Comparison of ENCODE assay signal across 1 cellular context in genomic region chr3:33936171-33936920, GRCh38.
TF ChIP-seq lines count a peak whose summit lies in the region.

No MANE protein-coding gene starts in this region.

TF ChIP-seq in K562, 482 proteins besides CTCF, POLR2A, EP300 and RAD21 (continued from another document and continues in another):
- no peak for TF ChIP-seq ARID4B (CRISPR knock-in tag; IDR thresholded peaks at IDR 0.05)
- TF ChIP-seq GTF2F1 (IDR thresholded peaks at IDR 0.05; ENCODE audit: low read depth, low read length), result no peak
- no peak for TF ChIP-seq SIN3B (IDR thresholded peaks at IDR 0.05; ENCODE audit: low read depth)
- peak; percentile 59; the same call in 1 of the 2 replicates for TF ChIP-seq ATF7 (IDR thresholded peaks at IDR 0.05)
- no peak for TF ChIP-seq ELF2 (CRISPR knock-in tag; IDR thresholded peaks at IDR 0.05)
- TF ChIP-seq XRCC4 (IDR thresholded peaks at IDR 0.05; ENCODE audit: extremely low read depth, insufficient read depth, insufficient read length), result no peak
- TF ChIP-seq ZKSCAN3 (CRISPR knock-in tag; IDR thresholded peaks at IDR 0.05), result no peak
- no peak for TF ChIP-seq RBM15 (IDR thresholded peaks at IDR 0.05; ENCODE audit: insufficient read depth, low read length)
- TF ChIP-seq CREB5 (CRISPR knock-in tag; IDR thresholded peaks at IDR 0.05), result no peak
- no peak for TF ChIP-seq TEAD2 (tag; IDR thresholded peaks at IDR 0.05)
- no peak for TF ChIP-seq SAFB2 (IDR thresholded peaks at IDR 0.05; ENCODE audit: borderline replicate concordance, low read depth, low read length, severe bottlenecking)
- no peak for TF ChIP-seq POLR2H (tag; IDR thresholded peaks at IDR 0.05; ENCODE audit: low read depth)
- no peak for TF ChIP-seq CHD1 (IDR thresholded peaks at IDR 0.05; ENCODE audit: low read length)
- TF ChIP-seq ZNF561 (CRISPR knock-in tag; conservative IDR thresholded peaks at IDR 0.05), result no peak
- TF ChIP-seq DPF2 (IDR thresholded peaks at IDR 0.05), result peak; percentile 89
- TF ChIP-seq MXI1 (IDR thresholded peaks at IDR 0.05; ENCODE audit: low read depth, low read length), result no peak
- no peak for TF ChIP-seq EZH2 (IDR thresholded peaks at IDR 0.05; ENCODE audit: borderline replicate concordance, low read depth, low read length)
- TF ChIP-seq RB1 (IDR thresholded peaks at IDR 0.05; ENCODE audit: low read depth), result no peak
- TF ChIP-seq EP400 (IDR thresholded peaks at IDR 0.05), result peak; percentile 54
- no peak for TF ChIP-seq RBM34 (IDR thresholded peaks at IDR 0.05; ENCODE audit: borderline replicate concordance, insufficient read depth, low read length)
- no peak for TF ChIP-seq PURB (CRISPR knock-in tag; IDR thresholded peaks at IDR 0.05; ENCODE audit: low read depth)
- TF ChIP-seq ZNF740 (CRISPR knock-in tag; IDR thresholded peaks at IDR 0.05), result 0 out of 2 replicates have a peak, but pooled peaks have one; percentile 35
- no peak for TF ChIP-seq ZNF740 (tag; IDR thresholded peaks at IDR 0.05)
- no peak for TF ChIP-seq TAF15 (IDR thresholded peaks at IDR 0.05; ENCODE audit: low read depth, low read length)
- no peak for TF ChIP-seq SIX5 (IDR thresholded peaks at IDR 0.05; ENCODE audit: borderline replicate concordance in 1 of 2, insufficient read depth in 1 of 2, low read depth in 1 of 2, low read length in 2 of 2)
- TF ChIP-seq STAT5A (IDR thresholded peaks at IDR 0.05; ENCODE audit: borderline replicate concordance, low read length), result peak; percentile 66; the same call in 1 of the 2 replicates
- TF ChIP-seq SFPQ (IDR thresholded peaks at IDR 0.05; ENCODE audit: low read depth, low read length), result no peak
- TF ChIP-seq THRB (CRISPR knock-in tag; conservative IDR thresholded peaks at IDR 0.05), result no peak
- TF ChIP-seq GTF2A2 (tag; IDR thresholded peaks at IDR 0.05), result no peak
- TF ChIP-seq ZNF24 (IDR thresholded peaks at IDR 0.05), result no peak; the same call in 1 of the 2 replicates
- TF ChIP-seq ZC3H11A (IDR thresholded peaks at IDR 0.05; ENCODE audit: low read depth, low read length), result no peak
- TF ChIP-seq ZNF316 (IDR thresholded peaks at IDR 0.05), result no peak
- no peak for TF ChIP-seq CTCFL (IDR thresholded peaks at IDR 0.05; ENCODE audit: borderline replicate concordance, insufficient read depth, low read depth, low read length, poor library complexity, severe bottlenecking)
- TF ChIP-seq PHF20 (IDR thresholded peaks at IDR 0.05; ENCODE audit: partially characterized antibody), result no peak
- no peak; the same call in 1 of the 2 replicates for TF ChIP-seq ELK3 (CRISPR knock-in tag; IDR thresholded peaks at IDR 0.05)
- no peak for TF ChIP-seq SRSF9 (IDR thresholded peaks at IDR 0.05; ENCODE audit: borderline replicate concordance, low read depth, low read length)
- no peak for TF ChIP-seq ATF4 (CRISPR knock-in tag; IDR thresholded peaks at IDR 0.05)
- no peak for TF ChIP-seq MEF2A (IDR thresholded peaks at IDR 0.05; ENCODE audit: control insufficient read depth, low read depth, low read length)
- TF ChIP-seq KAT7 (CRISPR knock-in tag; IDR thresholded peaks at IDR 0.05; ENCODE audit: borderline replicate concordance), result no peak
- no peak for TF ChIP-seq ZNF3 (CRISPR knock-in tag; IDR thresholded peaks at IDR 0.05)
- TF ChIP-seq ARNT (IDR thresholded peaks at IDR 0.05), result peak in 1 of 2 experiments; percentile 81; a peak in 2 of 4 replicates
- no peak for TF ChIP-seq NR2C2 (CRISPR knock-in tag; IDR thresholded peaks at IDR 0.05)
- no peak for TF ChIP-seq NR2C2 (tag; IDR thresholded peaks at IDR 0.05)
- TF ChIP-seq HDAC3 (IDR thresholded peaks at IDR 0.05; ENCODE audit: borderline replicate concordance, partially characterized antibody), result no peak
- no peak for TF ChIP-seq ARID3B (CRISPR knock-in tag; IDR thresholded peaks at IDR 0.05; ENCODE audit: borderline replicate concordance)
